ENCODE assay signal across 26 cellular contexts in the genomic region with DNA sequence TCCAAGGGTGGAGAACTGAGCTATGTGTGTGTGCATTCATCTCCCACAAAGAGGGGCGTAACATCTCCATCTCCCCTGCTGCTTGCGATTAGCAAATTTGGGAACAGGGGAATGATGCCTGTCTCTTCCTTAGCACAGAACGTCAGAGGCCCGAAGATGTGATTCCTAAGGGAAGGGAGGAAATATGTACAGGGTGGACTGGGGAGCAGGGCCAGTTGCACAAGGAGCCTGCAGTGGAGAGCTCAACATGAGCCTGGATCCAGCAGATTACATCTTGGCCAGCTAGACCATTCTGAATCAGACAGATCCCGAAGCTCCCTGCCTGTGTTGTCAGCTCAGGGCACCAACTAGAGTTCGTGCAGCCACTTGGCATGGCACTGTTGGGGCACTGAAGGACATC.
DNase-seq lines count a peak whose midpoint lies in the region; ATAC-seq, FAIRE-seq and TF ChIP-seq lines count a peak whose summit lies in the region.
"Had no signal": no experiment of that assay in that cellular context is flagged by ENCODE, and none has a peak within 500 bp of the region (broad histone marks: within the 10 kb centered on the region; RNA-seq: fewer than 3 reads in every experiment).

No MANE protein-coding gene starts in this region.

- H3K9ac ChIP-seq in GM23248 (no peak overlapping the region), H1 (replicated peaks in 1 of 4; ENCODE audit: extremely low read depth in 1 of 4, low read depth in 3 of 4, low read length in 3 of 4) (no peak overlapping the region)

- no peak overlapping the region for H4K5ac ChIP-seq in H1 (ENCODE audit: insufficient read length, low read depth, low read length)

- POLR2A ChIA-PET in H1 (lab: Charles Lee; ENCODE audit: partially characterized antibody) (interaction anchor here (1.1 kb wide), 1 partner anchor 9 kb away, joined by 3 read pairs; no protein-coding TSS in a partner anchor), MCF 10A (lab: Yijun Ruan, JAX) (interaction anchor here (0.7 to 1.4 kb wide), 2 partner anchors 9 to 10 kb away, joined by 3 read pairs; no protein-coding TSS in a partner anchor)

- 41 to 48% methylated on average over 6 of the region's 6 CpGs for WGBS in GM23248 (ENCODE audit: low coverage in 1 of 2, low lambda C conversion rate in 2 of 2, missing lambda C conversion rate in 2 of 2), 2 experiments
- 81% methylated on average over 6 of the region's 6 CpGs; no CpG with 5 or more reads in 1 of the 2 experiments for WGBS in H1 (ENCODE audit: extremely low coverage in 1 of 2, insufficient coverage in 1 of 2, insufficient read length in 1 of 2, insufficient replicate concordance in 2 of 2, low coverage in 1 of 2, low lambda C conversion rate in 2 of 2, missing lambda C conversion rate in 1 of 2), 2 experiments

- H4K91ac ChIP-seq in H1 (replicated peaks; ENCODE audit: insufficient read length, low read length) = no peak overlapping the region

- H3K9me2 ChIP-seq in GM23248 (ENCODE audit: insufficient read depth) = no peaks in the 10 kb centered on the region

- no peak overlapping the region for H3K23ac ChIP-seq in H1 (ENCODE audit: insufficient read length)

- BruUV-seq in MCF 10A (replicated peaks; lab: Mats Ljungman, UMichigan) = no TSS peak

- no peak for TF ChIP-seq RAD21 in H1 (IDR thresholded peaks at IDR 0.05 in 1 of 2, conservative IDR thresholded peaks at IDR 0.05 in 1 of 2; ENCODE audit: low read depth in 2 of 2, low read length in 2 of 2)

- H3K4me2 ChIP-seq in GM23248 (ENCODE audit: unreplicated experiment) = no peak overlapping the region
- no peak overlapping the region for H3K4me2 ChIP-seq in H1 (ENCODE audit: insufficient read depth in 1 of 2, low read depth in 2 of 2, low read length in 2 of 2)
- H3K4me2 ChIP-seq: A549, smooth muscle cell had no signal

- TF ChIP-seq POLR2A in H1 (IDR thresholded peaks at IDR 0.05; ENCODE audit: control extremely low read depth in 1 of 2, low read depth in 2 of 2, low read length in 2 of 2) (no peak), H54 (IDR thresholded peaks at IDR 0.05; ENCODE audit: low read depth, low read length) (no peak)

- no peak overlapping the region for H3K4ac ChIP-seq in H1 (replicated peaks; ENCODE audit: insufficient read length, low read depth, low read length)

- ATAC-seq in sciatic nerve (peak; percentile 57), HG03457 (IDR thresholded peaks at IDR 0.05; ENCODE audit: unreplicated experiment) (no peak), HG03139 (IDR thresholded peaks at IDR 0.05; ENCODE audit: unreplicated experiment) (no peak)
- ATAC-seq: A549; activated CD4-positive, alpha-beta T cell treated with anti-CD3 and anti-CD28 coated beads for 36 hours; HCT116; naive thymus-derived CD8-positive, alpha-beta T cell had no signal

- no peak for TF ChIP-seq EP300 in H1 (IDR thresholded peaks at IDR 0.05; ENCODE audit: borderline replicate concordance in 1 of 2, low read depth in 2 of 2, low read length in 2 of 2)

- peaks cover 6% of the 10 kb centered on the region for H3K4me1 ChIP-seq in GM23248 (ENCODE audit: insufficient read depth)
- H3K4me1 ChIP-seq in H1 (replicated peaks in 1 of 4; ENCODE audit: control insufficient read depth in 3 of 4, insufficient read depth in 4 of 4, low read length in 3 of 4) = peaks cover 0 to 9% (median 2%) of the 10 kb centered on the region in 4 experiments; a peak in 3 of 7 replicates
- H3K4me1 ChIP-seq in left ventricle myocardium inferior = peaks cover 42% of the 10 kb centered on the region
- H3K4me1 ChIP-seq: breast epithelium had no signal

- H3K79me2 ChIP-seq in GM23248 (ENCODE audit: insufficient read depth) = no peaks in the 10 kb centered on the region
- no peaks in the 10 kb centered on the region for H3K79me2 ChIP-seq in H1 (ENCODE audit: control insufficient read depth in 1 of 2, insufficient read depth in 2 of 2, low read length in 2 of 2)

- no peaks in the 10 kb centered on the region for H3K23me2 ChIP-seq in H1 (ENCODE audit: low read depth, low read length)

- in situ Hi-C loops in GM23248 (cut with MboI) = no loop called here

- no peaks in the 10 kb centered on the region for H3K9me3 ChIP-seq in GM23248 (ENCODE audit: low read depth)
- H3K9me3 ChIP-seq in H1 (ENCODE audit: insufficient read depth in 2 of 2, low read depth in 1 of 2, low read length in 1 of 2) = no peaks in the 10 kb centered on the region
- H3K9me3 ChIP-seq in left ventricle myocardium inferior (replicated peaks) = no peaks in the 10 kb centered on the region
- H3K9me3 ChIP-seq: A549, breast epithelium, suprapubic skin had no signal

- H3K27ac ChIP-seq in GM23248 (no peak overlapping the region), H1 (ENCODE audit: low read depth, low read length) (no peak overlapping the region), left ventricle myocardium inferior (replicated peaks) (peak overlapping the region; percentile 82)
- H3K27ac ChIP-seq: A549, suprapubic skin had no signal

- no peak overlapping the region for H2AK5ac ChIP-seq in H1 (ENCODE audit: low read depth, low read length)

- H2BK12ac ChIP-seq in H1 (ENCODE audit: low read depth, low read length) = no peak overlapping the region

- H2BK20ac ChIP-seq in H1 (ENCODE audit: low read length) = no peak overlapping the region

- H3F3A ChIP-seq in GM23248 (ENCODE audit: insufficient read depth) = no peaks in the 10 kb centered on the region

- FAIRE-seq in H1 (lab: Jason Lieb, UNC) (no peak), H54 (lab: Jason Lieb, UNC) (no peak)
- FAIRE-seq: A549, GM18507, keratinocyte had no signal

- H3K18ac ChIP-seq in H1 (ENCODE audit: extremely low read depth, low read length) = no peak overlapping the region

- peaks cover 17% of the 10 kb centered on the region for H3K4me1 Mint-ChIP-seq in MCF 10A (ENCODE audit: insufficient read depth, unreplicated experiment)
- H3K4me1 Mint-ChIP-seq: activated CD4-positive, alpha-beta T cell treated with anti-CD3 and anti-CD28 coated beads for 36 hours; activated naive CD4-positive, alpha-beta T cell treated with anti-CD3 and anti-CD28 coated beads, Interleukin-2, amount 50 U/mL, for 24 hours; B cell; CD4-positive, alpha-beta memory T cell; naive thymus-derived CD8-positive, alpha-beta T cell had no signal

- H3K4me3 ChIP-seq in GM23248 (no peak overlapping the region), H1 (ENCODE audit: extremely low read depth in 1 of 4, insufficient read depth in 2 of 4, low read depth in 3 of 4, low read length in 4 of 4) (no peak overlapping the region), left ventricle myocardium inferior (no peak overlapping the region)
- H3K4me3 ChIP-seq: A549, breast epithelium, smooth muscle cell, suprapubic skin had no signal

- H3K9me3 Mint-ChIP-seq in MCF 10A (ENCODE audit: unreplicated experiment) = no peaks in the 10 kb centered on the region
- H3K9me3 Mint-ChIP-seq: activated naive CD4-positive, alpha-beta T cell treated with anti-CD3 and anti-CD28 coated beads, Interleukin-2, amount 50 U/mL, for 24 hours; naive thymus-derived CD8-positive, alpha-beta T cell; T-helper 2 cell treated with Interferon-gamma antibody and Interleukin-4, amounts not matched to agents 5 μg/mL and 100 μg/mL, for 36 hours had no signal

- TF ChIP-seq CTCF in H1 (IDR thresholded peaks at IDR 0.05; ENCODE audit: control extremely low read depth in 1 of 3, insufficient read depth in 1 of 3, low read depth in 1 of 3, low read length in 3 of 3) (no peak), left ventricle myocardium inferior (IDR thresholded peaks at IDR 0.05; ENCODE audit: borderline replicate concordance) (no peak), MCF 10A (IDR thresholded peaks at IDR 0.05; ENCODE audit: unreplicated experiment) (no peak)

- H3K27me3 ChIP-seq in GM23248 (replicated peaks; ENCODE audit: insufficient read depth) = no peaks in the 10 kb centered on the region
- H3K27me3 ChIP-seq in H1 (replicated peaks in 1 of 4; ENCODE audit: control insufficient read depth in 3 of 4, extremely low read depth in 1 of 4, insufficient read depth in 3 of 4, low read length in 3 of 4) = no peaks in the 10 kb centered on the region
- no peaks in the 10 kb centered on the region for H3K27me3 ChIP-seq in left ventricle myocardium inferior (ENCODE audit: low read depth)
- H3K27me3 ChIP-seq: suprapubic skin had no signal

- intact Hi-C loops in left ventricle myocardium inferior (cut with micrococcal nuclease) (no loop called here), sciatic nerve (cut with DNase I) (no loop called here), MCF 10A (cut with micrococcal nuclease) (no loop called here)

- H4K20me1 ChIP-seq in GM23248 (ENCODE audit: insufficient read depth) (no peaks in the 10 kb centered on the region), H1 (replicated peaks in 1 of 2; ENCODE audit: control insufficient read depth in 1 of 2, insufficient read depth in 2 of 2, low read length in 2 of 2) (no peaks in the 10 kb centered on the region)

- H3K79me1 ChIP-seq in H1 (ENCODE audit: low read depth, low read length) = no peaks in the 10 kb centered on the region

- H3K4me3 Mint-ChIP-seq in MCF 10A (ENCODE audit: unreplicated experiment) = no peak overlapping the region
- H3K4me3 Mint-ChIP-seq: activated CD4-positive, alpha-beta T cell treated with anti-CD3 and anti-CD28 coated beads for 36 hours; activated naive CD4-positive, alpha-beta T cell treated with anti-CD3 and anti-CD28 coated beads, Interleukin-2, amount 50 U/mL, for 24 hours; B cell; CD4-positive, alpha-beta memory T cell; IgD-negative memory B cell; naive thymus-derived CD8-positive, alpha-beta T cell; T-helper 2 cell treated with Interferon-gamma antibody and Interleukin-4, amounts not matched to agents 5 μg/mL and 100 μg/mL, for 36 hours had no signal

- no peaks in the 10 kb centered on the region for H3K36me3 Mint-ChIP-seq in MCF 10A (ENCODE audit: insufficient read depth, unreplicated experiment)
- H3K36me3 Mint-ChIP-seq: activated naive CD4-positive, alpha-beta T cell treated with anti-CD3 and anti-CD28 coated beads, Interleukin-2, amount 50 U/mL, for 24 hours; CD4-positive, alpha-beta memory T cell; IgD-negative memory B cell; naive thymus-derived CD8-positive, alpha-beta T cell had no signal

- H3K27me3 Mint-ChIP-seq in MCF 10A (ENCODE audit: insufficient read depth, unreplicated experiment) = no peaks in the 10 kb centered on the region

- DNase-seq in GM23248 (peak; percentile 13), H1 (ENCODE audit: low read depth in 1 of 2, low spot score in 2 of 2) (no peak), left ventricle myocardium inferior (peak; percentile 51), sciatic nerve (ENCODE audit: low spot score) (no peak), H54 (ENCODE audit: insufficient read length, low spot score) (no peak), MCF 10A (ENCODE audit: unreplicated experiment) (no peak)
- DNase-seq: activated CD4-positive, alpha-beta T cell treated with anti-CD3 and anti-CD28 coated beads for 36 hours; amygdala; CD4-positive, alpha-beta memory T cell; naive thymus-derived CD8-positive, alpha-beta T cell; NCI-H146; SHP77 treated with DMSO at 0.1 percent for 48 hours; stimulated activated naive CD4-positive, alpha-beta T cell had no signal

- H2BK5ac ChIP-seq in H1 (ENCODE audit: low read depth, low read length) = no peak overlapping the region

- H4K8ac ChIP-seq in H1 (ENCODE audit: extremely low read depth, insufficient read depth, low read length) = no peak overlapping the region

- H3K36me3 ChIP-seq in GM23248 (ENCODE audit: low read depth) (no peaks in the 10 kb centered on the region), H1 (ENCODE audit: control insufficient read depth in 2 of 4, insufficient read depth in 4 of 4, low read length in 3 of 4) (no peaks in the 10 kb centered on the region), left ventricle myocardium inferior (no peaks in the 10 kb centered on the region)
- H3K36me3 ChIP-seq: breast epithelium, suprapubic skin had no signal

- no peak overlapping the region for H3K56ac ChIP-seq in H1 (replicated peaks; ENCODE audit: insufficient read length, low read depth, low read length)

- CTCF ChIA-PET in H1 (lab: Charles Lee; ENCODE audit: partially characterized antibody) = interaction anchor here (0.6 to 1.5 kb wide), 8 partner anchors 9 to 630 kb away, joined by 3 read pairs; no protein-coding TSS in a partner anchor
- CTCF ChIA-PET in MCF 10A (lab: Yijun Ruan, JAX) = no interaction called here

- H2BK120ac ChIP-seq in H1 (replicated peaks; ENCODE audit: low read depth, low read length) = no peak overlapping the region

- H2AFZ ChIP-seq in GM23248 (no peak overlapping the region), H1 (ENCODE audit: low read length) (peak overlapping the region; percentile 71; the same call in 1 of the 2 replicates)

- H3K27ac Mint-ChIP-seq in MCF 10A (ENCODE audit: low read depth, unreplicated experiment) = no peak overlapping the region
- H3K27ac Mint-ChIP-seq: activated CD4-positive, alpha-beta T cell treated with anti-CD3 and anti-CD28 coated beads for 36 hours; activated naive CD4-positive, alpha-beta T cell treated with anti-CD3 and anti-CD28 coated beads, Interleukin-2, amount 50 U/mL, for 24 hours; B cell; CD4-positive, alpha-beta memory T cell; T-helper 2 cell treated with Interferon-gamma antibody and Interleukin-4, amounts not matched to agents 5 μg/mL and 100 μg/mL, for 36 hours had no signal

- H3K14ac ChIP-seq in H1 (ENCODE audit: insufficient read length) = no peak overlapping the region

- H2BK15ac ChIP-seq in H1 (ENCODE audit: low read length) = 0 out of 2 replicates have a peak overlapping the region, but pooled peaks have one; percentile 32

Comparison
In these comparisons a context has a peak if more than half of its experiments do, and no peak if none do; other contexts are left out.
1. DNase-seq: peak in GM23248 (single experiment) and left ventricle myocardium inferior (single experiment); none in H1 (0 of 2), sciatic nerve (single experiment), H54 (single experiment) and MCF 10A (single experiment).